1 cellular context compared by ENCODE assay signal in genomic region chr22:44046485-44047141, GRCh38.
TF ChIP-seq lines count a peak whose summit lies in the region.

No MANE protein-coding gene starts in this region.

TF ChIP-seq in HEK293, 187 proteins besides CTCF, POLR2A, EP300 and RAD21 (continued from another document):
- TF ChIP-seq, protein P1, sequence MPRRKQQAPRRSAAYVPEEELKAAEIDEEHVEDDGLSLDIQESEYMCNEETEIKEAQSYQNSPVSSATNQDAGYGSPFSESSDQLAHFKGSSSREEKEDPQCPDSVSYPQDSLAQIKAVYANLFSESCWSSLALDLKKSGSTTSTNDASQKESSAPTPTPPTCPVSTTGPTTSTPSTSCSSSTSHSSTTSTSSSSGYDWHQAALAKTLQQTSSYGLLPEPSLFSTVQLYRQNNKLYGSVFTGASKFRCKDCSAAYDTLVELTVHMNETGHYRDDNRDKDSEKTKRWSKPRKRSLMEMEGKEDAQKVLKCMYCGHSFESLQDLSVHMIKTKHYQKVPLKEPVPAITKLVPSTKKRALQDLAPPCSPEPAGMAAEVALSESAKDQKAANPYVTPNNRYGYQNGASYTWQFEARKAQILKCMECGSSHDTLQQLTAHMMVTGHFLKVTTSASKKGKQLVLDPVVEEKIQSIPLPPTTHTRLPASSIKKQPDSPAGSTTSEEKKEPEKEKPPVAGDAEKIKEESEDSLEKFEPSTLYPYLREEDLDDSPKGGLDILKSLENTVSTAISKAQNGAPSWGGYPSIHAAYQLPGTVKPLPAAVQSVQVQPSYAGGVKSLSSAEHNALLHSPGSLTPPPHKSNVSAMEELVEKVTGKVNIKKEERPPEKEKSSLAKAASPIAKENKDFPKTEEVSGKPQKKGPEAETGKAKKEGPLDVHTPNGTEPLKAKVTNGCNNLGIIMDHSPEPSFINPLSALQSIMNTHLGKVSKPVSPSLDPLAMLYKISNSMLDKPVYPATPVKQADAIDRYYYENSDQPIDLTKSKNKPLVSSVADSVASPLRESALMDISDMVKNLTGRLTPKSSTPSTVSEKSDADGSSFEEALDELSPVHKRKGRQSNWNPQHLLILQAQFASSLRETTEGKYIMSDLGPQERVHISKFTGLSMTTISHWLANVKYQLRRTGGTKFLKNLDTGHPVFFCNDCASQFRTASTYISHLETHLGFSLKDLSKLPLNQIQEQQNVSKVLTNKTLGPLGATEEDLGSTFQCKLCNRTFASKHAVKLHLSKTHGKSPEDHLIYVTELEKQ (tag by site-specific recombination; IDR thresholded peaks at IDR 0.05; ENCODE audit: borderline replicate concordance), result no peak
- TF ChIP-seq ZNF398 (tag by site-specific recombination; IDR thresholded peaks at IDR 0.05) (no peak), ZFHX2 (tag by site-specific recombination; conservative IDR thresholded peaks at IDR 0.05) (0 out of 2 replicates have a peak, but pooled peaks have one; percentile 20)
TF ChIP-seq in HEK293: peak in this region for 3.
